Comparison of ENCODE assay signal across 17 cellular contexts in the genomic region with DNA sequence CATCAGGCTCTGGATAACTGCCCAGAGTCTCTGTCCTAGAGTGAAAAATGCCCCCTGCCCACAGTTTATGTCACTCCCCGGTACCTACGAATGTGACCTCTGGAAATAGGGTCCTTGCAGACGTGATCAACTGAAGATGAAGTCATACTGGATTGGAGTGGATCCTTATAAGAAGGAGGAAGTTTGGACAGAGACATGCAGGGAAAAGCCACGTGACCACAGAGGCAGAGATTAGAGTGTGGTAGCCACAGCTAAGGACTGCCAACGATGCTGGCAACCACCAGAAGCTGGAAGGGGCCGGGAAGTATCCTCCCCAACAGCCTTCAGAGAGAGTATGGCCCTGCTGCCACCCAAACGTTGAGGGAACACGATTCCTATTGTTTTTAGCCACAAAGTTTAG.
DNase-seq lines count a peak whose midpoint lies in the region; ATAC-seq and TF ChIP-seq lines count a peak whose summit lies in the region.
"Had no signal": no experiment of that assay in that cellular context is flagged by ENCODE, and none has a peak within 500 bp of the region (broad histone marks: within the 10 kb centered on the region; RNA-seq: fewer than 3 reads in every experiment).

No MANE protein-coding gene starts in this region.

- H3K27ac ChIP-seq in heart right ventricle (peak overlapping the region in 2 of 10 donors; percentile 21 to 76), right atrium auricular region (no peak overlapping the region), left lung (peak overlapping the region; percentile 61 to 63)
- H3K27ac ChIP-seq: C4-2B, gastrocnemius medialis, spleen, testis had no signal

- H3K4me3 ChIP-seq in heart right ventricle: no peak overlapping the region
- H3K4me3 ChIP-seq in right atrium auricular region: no peak overlapping the region
- no peak overlapping the region for H3K4me3 ChIP-seq in left lung
- H3K4me3 ChIP-seq: gastrocnemius medialis, spleen, testis had no signal

- H3K9me3 Mint-ChIP-seq in brain: peaks cover 18 to 47% (median 32%) of the 10 kb centered on the region in 5 experiments
- H3K9me3 Mint-ChIP-seq in type B pancreatic cell: no peaks in the 10 kb centered on the region
- H3K9me3 Mint-ChIP-seq in natural killer cell: peaks cover 0 to 3% of the 10 kb centered on the region in 2 donors

- H3K36me3 ChIP-seq in heart right ventricle: no peaks in the 10 kb centered on the region
- no peaks in the 10 kb centered on the region for H3K36me3 ChIP-seq in right atrium auricular region
- H3K36me3 ChIP-seq in left lung: no peaks in the 10 kb centered on the region
- H3K36me3 ChIP-seq: gastrocnemius medialis, spleen had no signal

- H3K36me3 Mint-ChIP-seq in brain (peaks cover 11% of the 10 kb centered on the region), type B pancreatic cell (no peaks in the 10 kb centered on the region), natural killer cell (no peaks in the 10 kb centered on the region)
- H3K36me3 Mint-ChIP-seq: natural killer cell treated with Interleukin-12 subunit alpha and Interleukin-12 subunit beta and Interleukin-15 and Interleukin-18, amount 100 ng/mL, for 72 hours had no signal

- H3K27me3 ChIP-seq in heart right ventricle (no peaks in the 10 kb centered on the region), right atrium auricular region (no peaks in the 10 kb centered on the region), left lung (no peaks in the 10 kb centered on the region)
- H3K27me3 ChIP-seq: gastrocnemius medialis, spleen, testis had no signal

- H3K27me3 Mint-ChIP-seq in brain: no peaks in the 10 kb centered on the region
- no peaks in the 10 kb centered on the region for H3K27me3 Mint-ChIP-seq in type B pancreatic cell
- peaks cover 5 to 7% of the 10 kb centered on the region in 2 donors for H3K27me3 Mint-ChIP-seq in natural killer cell (ENCODE audit: low read depth in 2 of 2)

- H3K27ac Mint-ChIP-seq in brain (peak overlapping the region in 3 of 5 experiments; percentile 18 to 81 (median 28)), type B pancreatic cell (peak overlapping the region; percentile 14), natural killer cell (no peak overlapping the region)
- H3K27ac Mint-ChIP-seq: natural killer cell treated with Interleukin-12 subunit alpha and Interleukin-12 subunit beta and Interleukin-15 and Interleukin-18, amount 100 ng/mL, for 72 hours; progenitor cell of endocrine pancreas had no signal

- H3K4me1 Mint-ChIP-seq in brain: peaks cover 11% of the 10 kb centered on the region
- peaks cover 20% of the 10 kb centered on the region for H3K4me1 Mint-ChIP-seq in type B pancreatic cell (ENCODE audit: unreplicated experiment)
- H3K4me1 Mint-ChIP-seq in natural killer cell: no peaks in the 10 kb centered on the region

- H3K4me3 Mint-ChIP-seq in brain (no peak overlapping the region), type B pancreatic cell (no peak overlapping the region), natural killer cell (no peak overlapping the region)
- H3K4me3 Mint-ChIP-seq: natural killer cell treated with Interleukin-12 subunit alpha and Interleukin-12 subunit beta and Interleukin-15 and Interleukin-18, amount 100 ng/mL, for 72 hours had no signal

- peaks cover 2 to 37% (median 10%) of the 10 kb centered on the region in 9 donors for H3K4me1 ChIP-seq in heart right ventricle
- peaks cover 0 to 22% of the 10 kb centered on the region in 2 donors for H3K4me1 ChIP-seq in right atrium auricular region
- H3K4me1 ChIP-seq in left lung: peaks cover 15 to 35% of the 10 kb centered on the region in 2 donors
- H3K4me1 ChIP-seq: gastrocnemius medialis, testis had no signal

- 36% methylated on average over 8 of the region's 8 CpGs for WGBS in heart right ventricle, 2 donors

- intact Hi-C loops in heart right ventricle (cut with DNase I): no loop called here
- intact Hi-C loops in left lung (cut with DNase I): no loop called here
- intact Hi-C loops in natural killer cell (cut with micrococcal nuclease): no loop called here

- TF ChIP-seq CTCF in heart right ventricle (IDR thresholded peaks at IDR 0.05): no peak
- no peak for TF ChIP-seq CTCF in right atrium auricular region (IDR thresholded peaks at IDR 0.05)
- TF ChIP-seq CTCF in brain (conservative IDR thresholded peaks at IDR 0.05): no peak
- no peak for TF ChIP-seq CTCF in left lung (IDR thresholded peaks at IDR 0.05)
- TF ChIP-seq CTCF in type B pancreatic cell (conservative IDR thresholded peaks at IDR 0.05): no peak
- TF ChIP-seq CTCF in natural killer cell (IDR thresholded peaks at IDR 0.05): no peak

- ATAC-seq in heart right ventricle (peak in 7 of 8 donors; percentile 15 to 64 (median 41)), left lung (peak; percentile 61), natural killer cell (no peak)
- ATAC-seq: gastrocnemius medialis; natural killer cell treated with Interleukin-12 subunit alpha and Interleukin-12 subunit beta and Interleukin-15 and Interleukin-18, amount 100 ng/mL, for 72 hours had no signal

- DNase-seq in heart right ventricle (no peak), right atrium auricular region (ENCODE audit: low spot score) (no peak), left lung (no peak), type B pancreatic cell (ENCODE audit: extremely low spot score, unreplicated experiment) (no peak), HCEC 1CT (no peak), activated T-cell treated with anti-CD3 and anti-CD28 coated beads for 4 hours (no peak), natural killer cell (no peak)
- DNase-seq: gastrocnemius medialis, mammary epithelial cell, MM.1S, spleen, SW 1271, testis had no signal

- peaks cover 0 to 24% (median 7%) of the 10 kb centered on the region in 11 donors for H3K9me3 ChIP-seq in heart right ventricle
- H3K9me3 ChIP-seq in right atrium auricular region: peaks cover 0 to 10% of the 10 kb centered on the region in 2 donors
- peaks cover 0 to 9% of the 10 kb centered on the region in 2 donors for H3K9me3 ChIP-seq in left lung
- H3K9me3 ChIP-seq: gastrocnemius medialis, testis had no signal

Comparison
In these comparisons a context has a peak if more than half of its experiments do, and no peak if none do; other contexts are left out.
1. ATAC-seq: peak in heart right ventricle (7 of 8) and left lung (single experiment); none in natural killer cell (0 of 3).
2. H3K27ac ChIP-seq: peak in left lung (2 of 2); none in right atrium auricular region (0 of 2).
3. H3K27ac Mint-ChIP-seq: peak in brain (3 of 5) and type B pancreatic cell (single experiment); none in natural killer cell (0 of 2).